In the genomic region with DNA sequence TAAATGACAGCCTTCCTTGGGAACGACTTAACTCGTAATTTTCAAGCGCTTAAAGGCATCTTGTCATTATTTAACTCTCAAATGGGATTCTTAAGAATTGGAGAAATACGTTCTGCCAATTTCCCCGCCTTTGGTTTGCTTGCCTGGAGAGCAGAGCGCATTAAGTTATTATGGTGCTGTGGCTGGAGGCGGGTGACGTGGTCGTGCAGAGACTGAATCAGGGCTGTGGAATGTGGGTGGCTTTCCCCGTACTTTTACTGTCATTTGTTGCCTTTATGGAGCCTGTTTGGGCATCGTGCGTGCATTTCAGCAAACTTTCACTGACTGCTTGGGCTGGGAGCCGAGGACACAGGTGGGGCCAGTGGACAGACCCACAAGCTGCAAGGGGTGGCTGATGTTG, we compare ENCODE assay signal across 16 cellular contexts.
DNase-seq lines count a peak whose midpoint lies in the region; ATAC-seq and TF ChIP-seq lines count a peak whose summit lies in the region.
"Had no signal": no experiment of that assay in that cellular context is flagged by ENCODE, and none has a peak within 500 bp of the region (broad histone marks: within the 10 kb centered on the region; RNA-seq: fewer than 3 reads in every experiment).

No MANE protein-coding gene starts in this region.

- TF ChIP-seq CTCF in BJ (IDR thresholded peaks at IDR 0.05; ENCODE audit: insufficient read depth, low read depth, low read length) (no peak), neural cell (IDR thresholded peaks at IDR 0.05; ENCODE audit: poor library complexity, severe bottlenecking) (no peak), lower leg skin (IDR thresholded peaks at IDR 0.05) (no peak)
- no peak for TF ChIP-seq CTCF in CD4-positive, alpha-beta T cell (IDR thresholded peaks at IDR 0.05)

- TF ChIP-seq POLR2A in lower leg skin (IDR thresholded peaks at IDR 0.05), result no peak

- peak; percentile 60 for TF ChIP-seq EP300 in neural cell (conservative IDR thresholded peaks at IDR 0.05; ENCODE audit: poor library complexity, severe bottlenecking)

- H3K9me3 Mint-ChIP-seq in central memory CD8-positive, alpha-beta T cell, result no peaks in the 10 kb centered on the region
- no peaks in the 10 kb centered on the region for H3K9me3 Mint-ChIP-seq in CD4-positive, alpha-beta T cell
- no peaks in the 10 kb centered on the region for H3K9me3 Mint-ChIP-seq in activated CD4-positive, alpha-beta T cell treated with anti-CD3 and anti-CD28 coated beads, Interleukin-2, amount 10 ng/mL, durations not matched to agents 24 days and 14 days
- H3K9me3 Mint-ChIP-seq: activated naive CD8-positive, alpha-beta T cell treated with anti-CD3 and anti-CD28 coated beads, Interleukin-2, amount 10 ng/mL, durations not matched to agents 7 days and 5 days had no signal

- peaks cover 71% of the 10 kb centered on the region for H3K27me3 Mint-ChIP-seq in central memory CD8-positive, alpha-beta T cell
- H3K27me3 Mint-ChIP-seq in CD4-positive, alpha-beta T cell, result peaks cover 26% of the 10 kb centered on the region
- peaks cover 13% of the 10 kb centered on the region for H3K27me3 Mint-ChIP-seq in activated CD4-positive, alpha-beta T cell treated with anti-CD3 and anti-CD28 coated beads, Interleukin-2, amount 10 ng/mL, durations not matched to agents 24 days and 14 days

- H2AFZ ChIP-seq in neural cell (ENCODE audit: low read depth, low read length), result no peak overlapping the region

- peak overlapping the region; percentile 20 for H3K9ac ChIP-seq in neural cell (ENCODE audit: low read length)

- H3K79me2 ChIP-seq in neural cell (replicated peaks; ENCODE audit: insufficient read depth, low read length), result no peaks in the 10 kb centered on the region

- H3K9me3 ChIP-seq in neural cell (ENCODE audit: low read length), result no peaks in the 10 kb centered on the region
- no peaks in the 10 kb centered on the region for H3K9me3 ChIP-seq in CD4-positive, alpha-beta T cell (ENCODE audit: control insufficient read depth, low read length)
- H3K9me3 ChIP-seq: lower lobe of right lung had no signal

- CTCF ChIA-PET in BJ (lab: Yijun Ruan, JAX), result no interaction called here
- CTCF ChIA-PET in CD4-positive, alpha-beta T cell (lab: Charles Lee), result no interaction called here

- peaks cover 4% of the 10 kb centered on the region for H3F3A ChIP-seq in neural cell (ENCODE audit: insufficient read depth, low read length, poor library complexity, severe bottlenecking)

- H3K36me3 Mint-ChIP-seq in central memory CD8-positive, alpha-beta T cell (ENCODE audit: insufficient read depth), result no peaks in the 10 kb centered on the region
- no peaks in the 10 kb centered on the region for H3K36me3 Mint-ChIP-seq in CD4-positive, alpha-beta T cell (ENCODE audit: low read depth)
- no peaks in the 10 kb centered on the region for H3K36me3 Mint-ChIP-seq in activated CD4-positive, alpha-beta T cell treated with anti-CD3 and anti-CD28 coated beads, Interleukin-2, amount 10 ng/mL, durations not matched to agents 24 days and 14 days (ENCODE audit: low read depth)
- H3K36me3 Mint-ChIP-seq: activated naive CD8-positive, alpha-beta T cell treated with anti-CD3 and anti-CD28 coated beads, Interleukin-2, amount 10 ng/mL, durations not matched to agents 7 days and 5 days had no signal

- peak; percentile 5 for DNase-seq in BJ (ENCODE audit: low read depth)
- peak; percentile 41 for DNase-seq in LHCN-M2 (ENCODE audit: low read depth)
- no peak for DNase-seq in central memory CD8-positive, alpha-beta T cell (ENCODE audit: low spot score in 2 of 2)
- DNase-seq in lower leg skin (ENCODE audit: low spot score in 2 of 2), result no peak
- no peak for DNase-seq in CD4-positive, alpha-beta T cell
- no peak for DNase-seq in activated CD4-positive, alpha-beta T cell treated with anti-CD3 and anti-CD28 coated beads, Interleukin-2, amount 10 ng/mL, durations not matched to agents 24 days and 14 days
- DNase-seq: activated naive CD8-positive, alpha-beta T cell treated with anti-CD3 and anti-CD28 coated beads, Interleukin-2, amount 10 ng/mL, durations not matched to agents 7 days and 5 days; C1 segment of cervical spinal cord; effector CD8-positive, alpha-beta T cell; GF-D8; lower lobe of right lung; NCI-H1092 treated with DMSO at 0.1 percent for 48 hours; NCI-H526 treated with DMSO at 0.1 percent for 48 hours; SHP77 had no signal

- H3K4me3 Mint-ChIP-seq in central memory CD8-positive, alpha-beta T cell, result no peak overlapping the region
- H3K4me3 Mint-ChIP-seq in CD4-positive, alpha-beta T cell, result no peak overlapping the region
- H3K4me3 Mint-ChIP-seq in activated CD4-positive, alpha-beta T cell treated with anti-CD3 and anti-CD28 coated beads, Interleukin-2, amount 10 ng/mL, durations not matched to agents 24 days and 14 days, result no peak overlapping the region
- H3K4me3 Mint-ChIP-seq: activated naive CD8-positive, alpha-beta T cell treated with anti-CD3 and anti-CD28 coated beads, Interleukin-2, amount 10 ng/mL, durations not matched to agents 7 days and 5 days had no signal

- no peak for ATAC-seq in central memory CD8-positive, alpha-beta T cell (replicated peaks; ENCODE audit: extremely low read depth, poor library complexity, severe bottlenecking)
- ATAC-seq in CD4-positive, alpha-beta T cell (ENCODE audit: poor library complexity), result no peak
- no peak for ATAC-seq in GM21515 (IDR thresholded peaks at IDR 0.05; ENCODE audit: unreplicated experiment)
- ATAC-seq: lower lobe of right lung had no signal

- POLR2A ChIA-PET in BJ (lab: Charles Lee), result no interaction called here
- POLR2A ChIA-PET in CD4-positive, alpha-beta T cell (lab: Charles Lee), result no interaction called here

- no peaks in the 10 kb centered on the region for H3K9me2 ChIP-seq in neural cell (ENCODE audit: insufficient read depth, low read length)

- peak overlapping the region; percentile 44 for H3K4me2 ChIP-seq in neural cell (ENCODE audit: low read length)

- H3K27ac ChIP-seq in neural cell (ENCODE audit: low read length), result peak overlapping the region; percentile 58
- H3K27ac ChIP-seq in CD4-positive, alpha-beta T cell (ENCODE audit: low read depth, low read length), result no peak overlapping the region
- H3K27ac ChIP-seq: lower lobe of right lung had no signal

- TF ChIP-seq RAD21 in neural cell (conservative IDR thresholded peaks at IDR 0.05), result peak; percentile 35

- 52 to 61% methylated on average over 13 of the region's 13 CpGs for WGBS in lower leg skin, 2 donors

- H4K20me1 ChIP-seq in neural cell (ENCODE audit: insufficient read depth), result no peaks in the 10 kb centered on the region

- no peaks in the 10 kb centered on the region for H3K4me1 Mint-ChIP-seq in central memory CD8-positive, alpha-beta T cell
- H3K4me1 Mint-ChIP-seq in CD4-positive, alpha-beta T cell (ENCODE audit: low read depth), result no peaks in the 10 kb centered on the region
- no peaks in the 10 kb centered on the region for H3K4me1 Mint-ChIP-seq in activated CD4-positive, alpha-beta T cell treated with anti-CD3 and anti-CD28 coated beads, Interleukin-2, amount 10 ng/mL, durations not matched to agents 24 days and 14 days
- H3K4me1 Mint-ChIP-seq: activated naive CD8-positive, alpha-beta T cell treated with anti-CD3 and anti-CD28 coated beads, Interleukin-2, amount 10 ng/mL, durations not matched to agents 7 days and 5 days had no signal

- H3K27me3 ChIP-seq in BJ (ENCODE audit: control insufficient read depth, insufficient read depth, low read length), result peaks cover 10% of the 10 kb centered on the region
- H3K27me3 ChIP-seq in neural cell (ENCODE audit: insufficient read depth, low read depth, low read length), result no peaks in the 10 kb centered on the region
- H3K27me3 ChIP-seq in CD4-positive, alpha-beta T cell (ENCODE audit: control insufficient read depth, insufficient read depth, low read length), result no peaks in the 10 kb centered on the region

- intact Hi-C loops in lower leg skin (cut with DNase I; ENCODE audit: low total_unique reads), result no loop called here
- intact Hi-C loops in CD4-positive, alpha-beta T cell (cut with DNase I, micrococcal nuclease), result no loop called here
- intact Hi-C loops in activated CD4-positive, alpha-beta T cell treated with anti-CD3 and anti-CD28 coated beads, Interleukin-2, amount 10 ng/mL, durations not matched to agents 24 days and 14 days (cut with micrococcal nuclease), result no loop called here

- H3K4me3 ChIP-seq in BJ (ENCODE audit: low read depth, low read length) (no peak overlapping the region), neural cell (ENCODE audit: low read length) (peak overlapping the region; percentile 32), lower leg skin (ENCODE audit: low read depth, poor library complexity, severe bottlenecking) (no peak overlapping the region)
- H3K4me3 ChIP-seq: lower lobe of right lung had no signal

- H3K27ac Mint-ChIP-seq in central memory CD8-positive, alpha-beta T cell (ENCODE audit: low read depth), result peak overlapping the region; percentile 29
- H3K27ac Mint-ChIP-seq in CD4-positive, alpha-beta T cell, result no peak overlapping the region
- H3K27ac Mint-ChIP-seq in activated CD4-positive, alpha-beta T cell treated with anti-CD3 and anti-CD28 coated beads, Interleukin-2, amount 10 ng/mL, durations not matched to agents 24 days and 14 days, result no peak overlapping the region
- H3K27ac Mint-ChIP-seq: activated naive CD8-positive, alpha-beta T cell treated with anti-CD3 and anti-CD28 coated beads, Interleukin-2, amount 10 ng/mL, durations not matched to agents 7 days and 5 days had no signal

- H3K36me3 ChIP-seq in BJ (ENCODE audit: control insufficient read depth, insufficient read depth, low read length) (no peaks in the 10 kb centered on the region), neural cell (ENCODE audit: insufficient read depth, low read length) (no peaks in the 10 kb centered on the region)
- H3K36me3 ChIP-seq: lower lobe of right lung had no signal

TF ChIP-seq in neural cell, 6 proteins besides CTCF, POLR2A, EP300 and RAD21 (continues in another document):
- TF ChIP-seq MXI1 (conservative IDR thresholded peaks at IDR 0.05; ENCODE audit: poor library complexity, severe bottlenecking) (no peak), EZH2 (IDR thresholded peaks at IDR 0.05; ENCODE audit: borderline replicate concordance, insufficient read depth, low read length, poor library complexity, severe bottlenecking) (no peak)

Comparison
In these comparisons a context has a peak if more than half of its experiments do, and no peak if none do; other contexts are left out.
1. DNase-seq: peak in BJ (single experiment) and LHCN-M2 (single experiment); none in central memory CD8-positive, alpha-beta T cell (0 of 2), lower leg skin (0 of 2), CD4-positive, alpha-beta T cell (0 of 10) and activated CD4-positive, alpha-beta T cell treated with anti-CD3 and anti-CD28 coated beads, Interleukin-2, amount 10 ng/mL, durations not matched to agents 24 days and 14 days (single experiment).